ENCODE assay signal across 15 cellular contexts in genomic region chr2:95434507-95435076, GRCh38. TPM values are rescaled to one million over a fixed set of nuclear protein-coding genes. Genes with fewer than 3 reads are reported as not detected.
DNase-seq lines count a peak whose midpoint lies in the region; ATAC-seq, FAIRE-seq and TF ChIP-seq lines count a peak whose summit lies in the region.
"Not testable (repeated sequence)": the region's sequence is repeated elsewhere in the genome, so short reads cannot be mapped to it uniquely, and the experiment has no call there.
"Had no signal": no experiment of that assay in that cellular context is flagged by ENCODE, and none has a peak within 500 bp of the region (broad histone marks: within the 10 kb centered on the region; RNA-seq: fewer than 3 reads in every experiment).

No MANE protein-coding gene starts in this region.

- H3K4me3 ChIP-seq in SK-N-SH (ENCODE audit: low read depth in 2 of 2, low read length in 1 of 2); astrocyte of the spinal cord (ENCODE audit: low read depth, low read length); fibroblast of lung (replicated peaks in 1 of 4; ENCODE audit: control extremely low read depth in 1 of 4, insufficient read depth in 1 of 4, low read depth in 3 of 4, low read length in 4 of 4); left ventricle myocardium inferior; thoracic aorta: not testable (repeated sequence)

- H3K9me2 ChIP-seq in SK-N-SH, result not testable (repeated sequence)

- peak; percentile 99 for FAIRE-seq in HTR-8/SVneo (lab: Jason Lieb, UNC)

- not testable (repeated sequence) for H3K36me3 ChIP-seq in SK-N-SH (replicated peaks in 1 of 2; ENCODE audit: control insufficient read depth in 1 of 2, insufficient read depth in 2 of 2, low read length in 1 of 2); fibroblast of lung (ENCODE audit: control insufficient read depth, insufficient read depth, low read length); left ventricle myocardium inferior; thoracic aorta

- not testable (repeated sequence) for H4K20me1 ChIP-seq in SK-N-SH (ENCODE audit: insufficient read depth); fibroblast of lung (ENCODE audit: control insufficient read depth, extremely low read depth, insufficient read depth, low read length)

- BruUV-seq in Calu3 (replicated peaks; lab: Mats Ljungman, UMichigan), result not testable (repeated sequence)

- H3K27me3 ChIP-seq in SK-N-SH (ENCODE audit: insufficient read depth); fibroblast of lung (ENCODE audit: control insufficient read depth, insufficient read depth, low read length); left ventricle myocardium inferior (ENCODE audit: low read depth); thoracic aorta (replicated peaks; ENCODE audit: insufficient read depth): not testable (repeated sequence)

- CTCF ChIA-PET in Calu3 (lab: Charles Lee); SK-N-SH (lab: Yijun Ruan, JAX): not testable (repeated sequence)

- POLR2A ChIA-PET in SK-N-SH (lab: Yijun Ruan, JAX), result not testable (repeated sequence)

- not testable (repeated sequence) for TF ChIP-seq RAD21 in SK-N-SH (IDR thresholded peaks at IDR 0.05; ENCODE audit: low read length)

- not testable (repeated sequence) for H3K27ac ChIP-seq in SK-N-SH (ENCODE audit: low read depth in 2 of 2, low read length in 1 of 2); fibroblast of lung (ENCODE audit: insufficient read depth, low read length); left ventricle myocardium inferior (replicated peaks)
- H3K27ac ChIP-seq in thoracic aorta, result peak overlapping the region in 1 of 2 donors; percentile 52

- not testable (repeated sequence) for H3K9me3 ChIP-seq in SK-N-SH; fibroblast of lung (ENCODE audit: control insufficient read depth, insufficient read depth, low read depth, low read length); left ventricle myocardium inferior (replicated peaks); thoracic aorta

- H3K4me1 Mint-ChIP-seq in Calu3 (ENCODE audit: low read depth, unreplicated experiment), result peaks cover 10% of the 10 kb centered on the region

- in situ Hi-C loops in astrocyte of the spinal cord (cut with HindIII; ENCODE audit: low sequenced_read_pairs), result not testable (repeated sequence)

- 0% methylated on average over 2 of the region's 3 CpGs for WGBS in SK-N-SH (ENCODE audit: low lambda C conversion rate)

- not testable (repeated sequence) for H3K79me2 ChIP-seq in SK-N-SH (ENCODE audit: insufficient read depth); fibroblast of lung (ENCODE audit: control insufficient read depth, insufficient read depth, low read length)

- H3K9me3 Mint-ChIP-seq in Calu3 (ENCODE audit: low read depth, unreplicated experiment), result not testable (repeated sequence)

- DNase-seq in Calu3, result peak; percentile 86
- DNase-seq in HTR-8/SVneo (ENCODE audit: insufficient read length, low spot score); SK-N-SH; thoracic aorta (ENCODE audit: low spot score): not testable (repeated sequence)
- peak; percentile 79 for DNase-seq in astrocyte of the spinal cord (ENCODE audit: low read depth, low spot score)
- peak; percentile 21 to 88 for DNase-seq in fibroblast of lung (ENCODE audit: low read depth in 2 of 2)
- peak; percentile 25 for DNase-seq in left ventricle myocardium inferior
- DNase-seq in myocyte (ENCODE audit: low read depth), result peak; percentile 64

- H3K4me1 ChIP-seq in SK-N-SH (ENCODE audit: control insufficient read depth in 1 of 2, insufficient read depth in 2 of 2, low read depth in 1 of 2, low read length in 1 of 2); fibroblast of lung (ENCODE audit: control insufficient read depth, extremely low read depth, insufficient read depth, low read length); left ventricle myocardium inferior: not testable (repeated sequence)
- peaks cover 2 to 11% of the 10 kb centered on the region in 2 donors for H3K4me1 ChIP-seq in thoracic aorta (ENCODE audit: control insufficient read depth in 1 of 2, low read depth in 2 of 2)

- not testable (repeated sequence) for H3K4me2 ChIP-seq in SK-N-SH; fibroblast of lung (ENCODE audit: extremely low read depth, insufficient read depth, low read length)

- not testable (repeated sequence) for H3F3A ChIP-seq in SK-N-SH (replicated peaks; ENCODE audit: insufficient read depth)

- H3K4me3 Mint-ChIP-seq in Calu3 (ENCODE audit: low read depth, unreplicated experiment), result not testable (repeated sequence)

- intact Hi-C loops in Calu3 (cut with micrococcal nuclease; ENCODE audit: unreplicated experiment); left ventricle myocardium inferior (cut with micrococcal nuclease): not testable (repeated sequence)

- H3K27ac Mint-ChIP-seq in Calu3 (ENCODE audit: unreplicated experiment), result peak overlapping the region; percentile 52

- H3K27me3 Mint-ChIP-seq in Calu3 (ENCODE audit: unreplicated experiment), result not testable (repeated sequence)

- TF ChIP-seq EP300 in SK-N-SH (IDR thresholded peaks at IDR 0.05; ENCODE audit: borderline replicate concordance in 1 of 2, low read depth in 1 of 2, low read length in 1 of 2), result peak in 1 of 2 experiments; percentile 83; a peak in 2 of 4 replicates

- ATAC-seq in thoracic aorta (ENCODE audit: insufficient number of reproducible peaks, low FRiP score, low read depth), result peak; percentile 96

- H3K36me3 Mint-ChIP-seq in Calu3 (ENCODE audit: insufficient read depth, unreplicated experiment), result not testable (repeated sequence)

- not testable (repeated sequence) for TF ChIP-seq CTCF in Calu3 (IDR thresholded peaks at IDR 0.05; ENCODE audit: unreplicated experiment); SK-N-SH (IDR thresholded peaks at IDR 0.05); astrocyte of the spinal cord (IDR thresholded peaks at IDR 0.05; ENCODE audit: low read depth, low read length); fibroblast of lung (conservative IDR thresholded peaks at IDR 0.05 in 1 of 2, IDR thresholded peaks at IDR 0.05 in 1 of 2; ENCODE audit: low read depth in 1 of 2, low read length in 2 of 2); left ventricle myocardium inferior (IDR thresholded peaks at IDR 0.05; ENCODE audit: borderline replicate concordance); thoracic aorta (IDR thresholded peaks at IDR 0.05)

- H2AFZ ChIP-seq in SK-N-SH (ENCODE audit: low read depth); fibroblast of lung (ENCODE audit: low read length): not testable (repeated sequence)

- not testable (repeated sequence) for H3K9ac ChIP-seq in SK-N-SH; fibroblast of lung (ENCODE audit: insufficient read depth, low read length)

TF ChIP-seq in SK-N-SH, 30 proteins besides CTCF, POLR2A, EP300 and RAD21 (continues in another document):
- 0 out of 2 replicates have a peak, but pooled peaks have one; percentile 20 for TF ChIP-seq FOXM1 (IDR thresholded peaks at IDR 0.05; ENCODE audit: low read depth)
- TF ChIP-seq MAX (IDR thresholded peaks at IDR 0.05; ENCODE audit: low read depth), result peak; percentile 52; the same call in 1 of the 2 replicates
- TF ChIP-seq RXRA (IDR thresholded peaks at IDR 0.05; ENCODE audit: borderline replicate concordance, low read depth), result peak; percentile 47; the same call in 1 of the 2 replicates
- peak; percentile 79 for TF ChIP-seq NFIC (IDR thresholded peaks at IDR 0.05; ENCODE audit: borderline replicate concordance)
- peak; percentile 11; the same call in 1 of the 2 replicates for TF ChIP-seq MEF2A (IDR thresholded peaks at IDR 0.05; ENCODE audit: borderline replicate concordance, low read depth)
- peak; percentile 59 for TF ChIP-seq PBX3 (IDR thresholded peaks at IDR 0.05)
- peak; percentile 69 for TF ChIP-seq TCF12 (IDR thresholded peaks at IDR 0.05)

RNA-seq across cellular contexts. Expression of gene FAHD2A, which starts 32.1 kb away (rescaled TPM):
- total RNA-seq in Calu3 (2022) (26.8 and 29.1 TPM in 2 replicates), fibroblast of lung (25.9 and 32.5 TPM in 2 replicates), left ventricle myocardium inferior (32.4 TPM), myocyte (35.1 and 37.6 TPM in 2 replicates), thoracic aorta (10 to 100 TPM; 11.7 to 23.6 TPM)
- polyA plus RNA-seq in SK-N-SH (2012; rRNA removed) (40.5 and 48.2 TPM in 2 replicates), fibroblast of lung (22.1 and 25.7 TPM in 2 replicates)
- 23.7 and 31.1 TPM in 2 replicates for polyA plus RNA-seq in SK-N-SH (2012; cell fraction: cytosol; rRNA removed)
- 109 and 128 TPM in 2 replicates for polyA plus RNA-seq in SK-N-SH (2012; cell fraction: nucleus; rRNA removed)
- polyA plus RNA-seq in fibroblast of lung (2012), result 21.2 and 28.7 TPM in 2 replicates
- polyA minus RNA-seq in fibroblast of lung (ENCODE audit: low replicate concordance), result 25.2 and 37.9 TPM in 2 replicates
- polyA plus RNA-seq in myocyte (2012), result 38.9 TPM

RNA-seq across cellular contexts. Expression of gene TRIM43B, which starts 50.0 kb away (rescaled TPM):
- total RNA-seq in Calu3 (2022), result not detected in 2 replicates
- 0.12 and 0.37 TPM in 2 replicates for polyA plus RNA-seq in SK-N-SH (2012; rRNA removed)
- polyA plus RNA-seq in SK-N-SH (2012; cell fraction: cytosol; rRNA removed), result 0.41 and 0.60 TPM in 2 replicates
- polyA plus RNA-seq in SK-N-SH (2012; cell fraction: nucleus; rRNA removed), result 0.31 and 0.45 TPM in 2 replicates
- total RNA-seq in fibroblast of lung, result not detected in 2 replicates
- polyA plus RNA-seq in fibroblast of lung, result not detected in 2 replicates
- polyA plus RNA-seq in fibroblast of lung (2012), result not detected in 2 replicates
- polyA minus RNA-seq in fibroblast of lung (ENCODE audit: low replicate concordance), result not detected in 2 replicates
- not detected for total RNA-seq in left ventricle myocardium inferior
- total RNA-seq in myocyte, result not detected in 2 replicates
- not detected for polyA plus RNA-seq in myocyte (2012)
- not detected for total RNA-seq in thoracic aorta
- total RNA-seq: CD8-positive, alpha-beta T cell; glomerular endothelial cell; H9; natural killer cell treated with Interleukin-12 subunit alpha and Interleukin-12 subunit beta and Interleukin-15 and Interleukin-18, amount 100 ng/mL, for 72 hours; progenitor cell of endocrine pancreas; subcutaneous adipose tissue; T-helper 17 cell had no signal
